Comparison of ENCODE assay signal across 1 cellular context in genomic region chr17:50123649-50124349, GRCh38.
TF ChIP-seq lines count a peak whose summit lies in the region.

No MANE protein-coding gene starts in this region.

TF ChIP-seq in neural cell, 6 proteins besides CTCF, POLR2A, EP300 and RAD21:
- TF ChIP-seq POLR2AphosphoS5 (IDR thresholded peaks at IDR 0.05) (no peak), TAF1 (IDR thresholded peaks at IDR 0.05; ENCODE audit: low read depth) (no peak), MXI1 (conservative IDR thresholded peaks at IDR 0.05; ENCODE audit: poor library complexity, severe bottlenecking) (no peak), REST (IDR thresholded peaks at IDR 0.05; ENCODE audit: borderline replicate concordance) (no peak), EZH2 (IDR thresholded peaks at IDR 0.05; ENCODE audit: borderline replicate concordance, insufficient read depth, low read length, poor library complexity, severe bottlenecking) (no peak), SMC3 (conservative IDR thresholded peaks at IDR 0.05; ENCODE audit: poor library complexity) (no peak)
